15 cellular contexts compared by ENCODE assay signal in genomic region chr6:135465307-135465706, GRCh38. TPM values are rescaled to one million over a fixed set of nuclear protein-coding genes. Genes with fewer than 3 reads are reported as not detected.
DNase-seq lines count a peak whose midpoint lies in the region; ATAC-seq, FAIRE-seq and TF ChIP-seq lines count a peak whose summit lies in the region.
"Had no signal": no experiment of that assay in that cellular context is flagged by ENCODE, and none has a peak within 500 bp of the region (broad histone marks: within the 10 kb centered on the region; RNA-seq: fewer than 3 reads in every experiment).

No MANE protein-coding gene starts in this region.

- H3K4me3 ChIP-seq in pancreas = no peak overlapping the region
- H3K4me3 ChIP-seq in right lobe of liver = no peak overlapping the region
- H3K4me3 ChIP-seq: colonic mucosa, testis had no signal

- H3K4me3 Mint-ChIP-seq in endothelial cell (ENCODE audit: unreplicated experiment) (no peak overlapping the region), glutamatergic neuron (ENCODE audit: unreplicated experiment) (no peak overlapping the region)
- H3K4me3 Mint-ChIP-seq: immature natural killer cell; T-helper 2 cell treated with Interferon-gamma antibody and Interleukin-4, amounts not matched to agents 5 μg/mL and 100 μg/mL, for 36 hours had no signal

- H3K4me1 Mint-ChIP-seq in endothelial cell (ENCODE audit: unreplicated experiment) (no peaks in the 10 kb centered on the region), glutamatergic neuron (ENCODE audit: low read depth, unreplicated experiment) (no peaks in the 10 kb centered on the region)
- H3K4me1 Mint-ChIP-seq: immature natural killer cell had no signal

- no peaks in the 10 kb centered on the region for H3K4me1 ChIP-seq in pancreas
- no peaks in the 10 kb centered on the region for H3K4me1 ChIP-seq in right lobe of liver
- H3K4me1 ChIP-seq: colonic mucosa, testis had no signal

- DNase-seq in pancreas (no peak), endothelial cell (ENCODE audit: low spot score) (no peak), glutamatergic neuron (no peak), right lobe of liver (no peak)
- DNase-seq: colonic mucosa, immature natural killer cell, NCI-H2081 treated with DMSO at 0.1 percent for 48 hours, testis had no signal

- ATAC-seq in GM19043 (IDR thresholded peaks at IDR 0.05; ENCODE audit: low read depth, unreplicated experiment) (peak; percentile 75), GM21825 (IDR thresholded peaks at IDR 0.05; ENCODE audit: unreplicated experiment) (peak; percentile 81), HG03354 (IDR thresholded peaks at IDR 0.05; ENCODE audit: poor library complexity, severe bottlenecking, unreplicated experiment) (peak; percentile 79), pancreas (no peak), right lobe of liver (no peak)
- ATAC-seq: Panc1 had no signal

- H3K27me3 Mint-ChIP-seq in endothelial cell (ENCODE audit: unreplicated experiment) (no peaks in the 10 kb centered on the region), glutamatergic neuron (ENCODE audit: unreplicated experiment) (no peaks in the 10 kb centered on the region)
- H3K27me3 Mint-ChIP-seq: IgD-negative memory B cell had no signal

- H3K9me3 ChIP-seq in pancreas = no peaks in the 10 kb centered on the region
- H3K9me3 ChIP-seq in right lobe of liver = no peaks in the 10 kb centered on the region
- H3K9me3 ChIP-seq: colonic mucosa, testis had no signal

- peak; percentile 51 for FAIRE-seq in pancreas (lab: Jason Lieb, UNC)
- FAIRE-seq: H54 had no signal

- TF ChIP-seq CTCF in pancreas (IDR thresholded peaks at IDR 0.05) (no peak), endothelial cell (IDR thresholded peaks at IDR 0.05; ENCODE audit: unreplicated experiment) (no peak), glutamatergic neuron (IDR thresholded peaks at IDR 0.05; ENCODE audit: partially characterized antibody, unreplicated experiment) (no peak), right lobe of liver (IDR thresholded peaks at IDR 0.05) (no peak)

- H3K36me3 ChIP-seq in pancreas (peaks cover 0 to 10% (median 0%) of the 10 kb centered on the region in 3 donors), right lobe of liver (peaks cover 0 to 2% (median 0%) of the 10 kb centered on the region in 4 donors)
- H3K36me3 ChIP-seq: colonic mucosa had no signal

- WGBS in pancreas, 2 donors = 89 to 90% methylated on average over 1 of the region's 1 CpG
- 80% methylated on average over 1 of the region's 1 CpG for WGBS in right lobe of liver (ENCODE audit: insufficient coverage, low coverage, low lambda C conversion rate, missing lambda C conversion rate)

- H3K27ac Mint-ChIP-seq in endothelial cell (ENCODE audit: unreplicated experiment) = no peak overlapping the region
- no peak overlapping the region for H3K27ac Mint-ChIP-seq in glutamatergic neuron (ENCODE audit: unreplicated experiment)
- H3K27ac Mint-ChIP-seq: immature natural killer cell; T-helper 2 cell treated with Interferon-gamma antibody and Interleukin-4, amounts not matched to agents 5 μg/mL and 100 μg/mL, for 36 hours had no signal

- TF ChIP-seq POLR2A in right lobe of liver (IDR thresholded peaks at IDR 0.05) = no peak

- no peak overlapping the region for H3K27ac ChIP-seq in pancreas
- H3K27ac ChIP-seq in right lobe of liver = no peak overlapping the region
- H3K27ac ChIP-seq: colonic mucosa, testis had no signal

- intact Hi-C loops in pancreas (cut with DNase I) (no loop called here), right lobe of liver (cut with DNase I) (no loop called here)

- H3K27me3 ChIP-seq in pancreas (no peaks in the 10 kb centered on the region), right lobe of liver (no peaks in the 10 kb centered on the region)
- H3K27me3 ChIP-seq: colonic mucosa, testis had no signal

- no peaks in the 10 kb centered on the region for H3K9me3 Mint-ChIP-seq in endothelial cell (ENCODE audit: unreplicated experiment)
- H3K9me3 Mint-ChIP-seq in glutamatergic neuron (ENCODE audit: unreplicated experiment) = no peaks in the 10 kb centered on the region
- H3K9me3 Mint-ChIP-seq: IgD-negative memory B cell, immature natural killer cell had no signal

- H3K36me3 Mint-ChIP-seq in endothelial cell (ENCODE audit: low read depth, unreplicated experiment) = no peaks in the 10 kb centered on the region
- H3K36me3 Mint-ChIP-seq in glutamatergic neuron (ENCODE audit: unreplicated experiment) = no peaks in the 10 kb centered on the region

RNA-seq across cellular contexts. Expression of gene AHI1, which starts 32.2 kb away (rescaled TPM):
- total RNA-seq in pancreas (10 to 100 TPM; 10.6 to 21.3 (median 16.5) TPM), endothelial cell (ENCODE audit: unreplicated experiment) (12.6 TPM), glutamatergic neuron (ENCODE audit: unreplicated experiment) (11.1 TPM), right lobe of liver (1 to 10 TPM; 4.7 to 9.2 (median 8.0) TPM)
- polyA plus RNA-seq in pancreas = 10 to 100 TPM; 12.5 to 24.8 TPM

Comparison
In these comparisons a context has a peak if more than half of its experiments do, and no peak if none do; other contexts are left out.
1. ATAC-seq: peak in GM19043 (single experiment), GM21825 (single experiment) and HG03354 (single experiment); none in pancreas (0 of 4) and right lobe of liver (0 of 4).